ENCODE assay signal across 8 cellular contexts in the genomic region with DNA sequence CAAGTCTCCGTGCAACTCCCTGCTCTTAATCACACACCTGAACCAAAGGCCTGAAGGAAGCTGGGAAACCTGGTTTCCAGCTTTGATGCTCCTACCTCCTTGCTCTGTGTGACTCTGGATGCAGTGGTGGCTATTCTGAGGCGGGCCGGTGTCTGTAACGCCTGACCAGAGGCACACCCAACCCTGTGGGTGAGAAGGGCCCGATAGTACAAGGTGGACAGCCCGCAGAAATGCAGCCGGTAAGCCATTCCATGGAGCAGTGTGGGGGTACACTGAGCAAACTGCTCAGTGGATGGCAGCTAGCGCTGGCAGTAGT. TPM values are rescaled to one million over a fixed set of nuclear protein-coding genes. Genes with fewer than 3 reads are reported as not detected.
DNase-seq lines count a peak whose midpoint lies in the region; TF ChIP-seq lines count a peak whose summit lies in the region.

No MANE protein-coding gene starts in this region.

- no peaks in the 10 kb centered on the region for H3K27me3 Mint-ChIP-seq in nephron progenitor cell (ENCODE audit: low read depth, poor library complexity)

- no peaks in the 10 kb centered on the region for H3K9me2 ChIP-seq in Karpas-422 (replicated peaks; ENCODE audit: insufficient read depth, low read length)

- H3K4me1 ChIP-seq in BLaER1, result peaks cover 100% of the 10 kb centered on the region
- H3K4me1 ChIP-seq in Karpas-422 (ENCODE audit: low read length), result peaks cover 16% of the 10 kb centered on the region
- H3K4me1 ChIP-seq in ectodermal cell (ENCODE audit: control insufficient read depth, insufficient read depth, low read length), result peaks cover 94% of the 10 kb centered on the region

- H3K4me3 ChIP-seq in BLaER1 (0 out of 2 replicates have a peak overlapping the region, but pooled peaks have one; percentile 2), Karpas-422 (ENCODE audit: low read length) (no peak overlapping the region), ectodermal cell (ENCODE audit: insufficient read depth, low read depth, low read length) (peak overlapping the region; percentile 20)

- peaks cover 10% of the 10 kb centered on the region for H3K36me3 ChIP-seq in BLaER1
- H3K36me3 ChIP-seq in Karpas-422 (ENCODE audit: insufficient read depth, low read length), result no peaks in the 10 kb centered on the region
- H3K36me3 ChIP-seq in ectodermal cell (ENCODE audit: control insufficient read depth, insufficient read depth, low read length), result no peaks in the 10 kb centered on the region

- peak overlapping the region; percentile 52 for H3K27ac ChIP-seq in BLaER1
- no peak overlapping the region for H3K27ac ChIP-seq in Karpas-422 (ENCODE audit: low read length)
- peak overlapping the region; percentile 95 for H3K27ac ChIP-seq in ectodermal cell (ENCODE audit: insufficient read depth, low read depth, low read length, poor library complexity, severe bottlenecking)

- peak overlapping the region; percentile 32; the same call in 1 of the 2 replicates for H3K9ac ChIP-seq in BLaER1
- H3K9ac ChIP-seq in Karpas-422 (ENCODE audit: low read length), result peak overlapping the region; percentile 19; the same call in 1 of the 2 replicates

- DNase-seq in Karpas-422, result no peak
- no peak for DNase-seq in nephron progenitor cell
- DNase-seq in NCI-H2107 treated with DMSO at 0.1 percent for 48 hours (lab: John Stamatoyannopoulos, UW; ENCODE audit: unreplicated experiment), result no peak
- no peak for DNase-seq in SW480 (ENCODE audit: low spot score)
- no peak for DNase-seq in epidermal melanocyte (ENCODE audit: insufficient read length, low spot score)
- DNase-seq in activated gamma-delta T cell treated with Interleukin-2 at 50 U/mL for 16 hours, result no peak

- no peaks in the 10 kb centered on the region for H3K36me3 Mint-ChIP-seq in nephron progenitor cell (ENCODE audit: low read depth)

- H3K4me2 ChIP-seq in BLaER1 (peak overlapping the region; percentile 92), Karpas-422 (ENCODE audit: low read depth, low read length, poor library complexity, severe bottlenecking) (peak overlapping the region; percentile 39)

- no peaks in the 10 kb centered on the region for H3K79me2 ChIP-seq in Karpas-422 (ENCODE audit: low read length)

- H3K9me3 Mint-ChIP-seq in nephron progenitor cell, result no peaks in the 10 kb centered on the region

- no peak for TF ChIP-seq CTCF in nephron progenitor cell (IDR thresholded peaks at IDR 0.05)

- no peak overlapping the region for H2AFZ ChIP-seq in Karpas-422 (ENCODE audit: low read length)

- H3K9me3 ChIP-seq in BLaER1 (no peaks in the 10 kb centered on the region), Karpas-422 (ENCODE audit: low read length) (no peaks in the 10 kb centered on the region), ectodermal cell (ENCODE audit: control insufficient read depth, low read length) (no peaks in the 10 kb centered on the region)

- peaks cover 93% of the 10 kb centered on the region for H3K4me1 Mint-ChIP-seq in nephron progenitor cell

- H4K20me1 ChIP-seq in BLaER1 (peaks cover 100% of the 10 kb centered on the region), Karpas-422 (ENCODE audit: insufficient read depth, low read depth, low read length) (peaks cover 35% of the 10 kb centered on the region)

- H3K4me3 Mint-ChIP-seq in nephron progenitor cell, result peak overlapping the region; percentile 64

- WGBS in ectodermal cell, 2 experiments, result 76 to 83% methylated on average over 8 of the region's 8 CpGs

- H3K27me3 ChIP-seq in BLaER1 (no peaks in the 10 kb centered on the region), Karpas-422 (ENCODE audit: low read length) (no peaks in the 10 kb centered on the region), ectodermal cell (ENCODE audit: control insufficient read depth, insufficient read depth, low read length, poor library complexity, severe bottlenecking) (no peaks in the 10 kb centered on the region)

- H3K27ac Mint-ChIP-seq in nephron progenitor cell, result peak overlapping the region; percentile 95

RNA-seq across cellular contexts. Expression of a gene that starts 36.1 kb away (rescaled TPM):
- 2.1 and 2.2 TPM in 2 replicates for total RNA-seq in Karpas-422 (2014; rRNA removed; shearing (Covaris generic); ENCODE audit: low replicate concordance)
- 90.4 TPM for polyA plus RNA-seq in ectodermal cell (2013, experiment 1 of 4)
- polyA plus RNA-seq in ectodermal cell (2013, experiment 2 of 4), result 114 TPM
- 75.5 TPM for polyA plus RNA-seq in ectodermal cell (2013, experiment 3 of 4)
- polyA plus RNA-seq in ectodermal cell (2013, experiment 4 of 4), result 88.7 TPM
